ENCODE assay signal across 23 cellular contexts in genomic region chr5:9533096-9533495, GRCh38. TPM values are rescaled to one million over a fixed set of nuclear protein-coding genes. Genes with fewer than 3 reads are reported as not detected.
DNase-seq lines count a peak whose midpoint lies in the region; ATAC-seq and TF ChIP-seq lines count a peak whose summit lies in the region.
"Had no signal": no experiment of that assay in that cellular context is flagged by ENCODE, and none has a peak within 500 bp of the region (broad histone marks: within the 10 kb centered on the region; RNA-seq: fewer than 3 reads in every experiment).

No MANE protein-coding gene starts in this region.

- H3K27me3 Mint-ChIP-seq in activated naive CD4-positive, alpha-beta T cell treated with anti-CD3 and anti-CD28 coated beads, Interleukin-2, amount 10 ng/mL, durations not matched to agents 7 days and 5 days, result no peaks in the 10 kb centered on the region
- no peaks in the 10 kb centered on the region for H3K27me3 Mint-ChIP-seq in activated CD8-positive, alpha-beta T cell treated with anti-CD3 and anti-CD28 coated beads for 36 hours
- H3K27me3 Mint-ChIP-seq in stimulated activated naive B cell treated with anti-CD40 and anti-IgM and Interleukin-4, amounts not matched to agents 10 μg/mL and 1 μg/mL and 100 μg/mL, for 72 hours, result peaks cover 0 to 6% of the 10 kb centered on the region in 2 donors
- H3K27me3 Mint-ChIP-seq: activated CD4-positive, alpha-beta T cell treated with anti-CD3 and anti-CD28 coated beads for 36 hours; activated CD8-positive, alpha-beta memory T cell treated with anti-CD3 and anti-CD28 coated beads, Interleukin-2, amount 10 ng/mL, durations not matched to agents 7 days and 5 days; CD4-positive, alpha-beta memory T cell had no signal

- H3K4me3 Mint-ChIP-seq in activated naive CD4-positive, alpha-beta T cell treated with anti-CD3 and anti-CD28 coated beads, Interleukin-2, amount 10 ng/mL, durations not matched to agents 7 days and 5 days, result no peak overlapping the region
- no peak overlapping the region for H3K4me3 Mint-ChIP-seq in activated CD8-positive, alpha-beta T cell treated with anti-CD3 and anti-CD28 coated beads for 36 hours
- no peak overlapping the region for H3K4me3 Mint-ChIP-seq in stimulated activated naive B cell treated with anti-CD40 and anti-IgM and Interleukin-4, amounts not matched to agents 10 μg/mL and 1 μg/mL and 100 μg/mL, for 72 hours
- H3K4me3 Mint-ChIP-seq: activated CD4-positive, alpha-beta T cell treated with anti-CD3 and anti-CD28 coated beads for 36 hours; activated CD8-positive, alpha-beta memory T cell treated with anti-CD3 and anti-CD28 coated beads, Interleukin-2, amount 10 ng/mL, durations not matched to agents 7 days and 5 days; activated T-helper 1 cell treated with anti-CD3 and anti-CD28 coated beads, Interleukin-12 subunit alpha, Interleukin-12 subunit beta, Interleukin-2, Interleukin-4 antibody, amounts not matched to agents 30 ng/mL and 10 ng/mL and 1 ng/mL, durations not matched to agents 14 hours and 24 hours and 36 hours; naive thymus-derived CD8-positive, alpha-beta T cell had no signal

- no peaks in the 10 kb centered on the region for H3K36me3 ChIP-seq in SK-N-SH (replicated peaks in 1 of 2; ENCODE audit: control insufficient read depth in 1 of 2, insufficient read depth in 2 of 2, low read length in 1 of 2)
- H3K36me3 ChIP-seq: ovary, stomach, tibial artery had no signal

- ATAC-seq in SK-N-SH treated with all-trans-retinoic acid at 6 μM for 48 hours (peak; percentile 65), Right ventricle myocardium superior (ENCODE audit: poor library complexity) (peak; percentile 73)
- ATAC-seq in activated CD8-positive, alpha-beta T cell treated with anti-CD3 and anti-CD28 coated beads for 36 hours, result no peak
- ATAC-seq in stimulated activated naive B cell treated with anti-CD40 and anti-IgM and Interleukin-4, amounts not matched to agents 10 μg/mL and 1 μg/mL and 100 μg/mL, for 72 hours (replicated peaks), result no peak
- ATAC-seq: activated CD4-positive, alpha-beta T cell treated with anti-CD3 and anti-CD28 coated beads for 36 hours; activated CD8-positive, alpha-beta memory T cell treated with anti-CD3 and anti-CD28 coated beads, Interleukin-2, amount 10 ng/mL, durations not matched to agents 7 days and 5 days; left lobe of liver; naive thymus-derived CD8-positive, alpha-beta T cell had no signal

- H4K20me1 ChIP-seq in SK-N-SH (ENCODE audit: insufficient read depth), result no peaks in the 10 kb centered on the region

- no peak overlapping the region for H3K4me2 ChIP-seq in SK-N-SH

- H3F3A ChIP-seq in SK-N-SH (replicated peaks; ENCODE audit: insufficient read depth), result no peaks in the 10 kb centered on the region

- H3K9me3 ChIP-seq in SK-N-SH, result no peaks in the 10 kb centered on the region
- H3K9me3 ChIP-seq: ovary, stomach, tibial artery had no signal

- POLR2A ChIA-PET in SK-N-SH (lab: Yijun Ruan, JAX), result no interaction called here
- POLR2A ChIA-PET in activated CD8-positive, alpha-beta T cell treated with anti-CD3 and anti-CD28 coated beads for 36 hours (lab: Charles Lee), result no interaction called here

- no peaks in the 10 kb centered on the region for H3K27me3 ChIP-seq in SK-N-SH (ENCODE audit: insufficient read depth)
- H3K27me3 ChIP-seq: ovary, stomach had no signal

- H2AFZ ChIP-seq in SK-N-SH (ENCODE audit: low read depth), result no peak overlapping the region

- peak overlapping the region in 1 of 2 experiments; percentile 50; a peak in 1 of 4 replicates for H3K27ac ChIP-seq in SK-N-SH (ENCODE audit: low read depth in 2 of 2, low read length in 1 of 2)
- H3K27ac ChIP-seq: 22Rv1, dorsolateral prefrontal cortex, ovary, stomach, tibial artery had no signal

- no peak overlapping the region for H3K27ac Mint-ChIP-seq in activated naive CD4-positive, alpha-beta T cell treated with anti-CD3 and anti-CD28 coated beads, Interleukin-2, amount 10 ng/mL, durations not matched to agents 7 days and 5 days
- H3K27ac Mint-ChIP-seq in activated CD8-positive, alpha-beta T cell treated with anti-CD3 and anti-CD28 coated beads for 36 hours, result no peak overlapping the region
- no peak overlapping the region for H3K27ac Mint-ChIP-seq in stimulated activated naive B cell treated with anti-CD40 and anti-IgM and Interleukin-4, amounts not matched to agents 10 μg/mL and 1 μg/mL and 100 μg/mL, for 72 hours
- H3K27ac Mint-ChIP-seq: activated CD4-positive, alpha-beta T cell treated with anti-CD3 and anti-CD28 coated beads for 36 hours; activated CD8-positive, alpha-beta memory T cell treated with anti-CD3 and anti-CD28 coated beads, Interleukin-2, amount 10 ng/mL, durations not matched to agents 7 days and 5 days; activated T-helper 1 cell treated with anti-CD3 and anti-CD28 coated beads, Interleukin-12 subunit alpha, Interleukin-12 subunit beta, Interleukin-2, Interleukin-4 antibody, amounts not matched to agents 30 ng/mL and 10 ng/mL and 1 ng/mL, durations not matched to agents 14 hours and 24 hours and 36 hours; CD4-positive, alpha-beta memory T cell; naive thymus-derived CD8-positive, alpha-beta T cell had no signal

- intact Hi-C loops in Right ventricle myocardium superior (cut with DNase I), result no loop called here
- intact Hi-C loops in activated CD8-positive, alpha-beta T cell treated with anti-CD3 and anti-CD28 coated beads for 36 hours (cut with micrococcal nuclease), result no loop called here

- TF ChIP-seq CTCF in SK-N-SH (IDR thresholded peaks at IDR 0.05), result no peak
- no peak for TF ChIP-seq CTCF in activated CD8-positive, alpha-beta T cell treated with anti-CD3 and anti-CD28 coated beads for 36 hours (IDR thresholded peaks at IDR 0.05)

- no peaks in the 10 kb centered on the region for H3K79me2 ChIP-seq in SK-N-SH (ENCODE audit: insufficient read depth)

- no peaks in the 10 kb centered on the region for H3K9me3 Mint-ChIP-seq in activated naive CD4-positive, alpha-beta T cell treated with anti-CD3 and anti-CD28 coated beads, Interleukin-2, amount 10 ng/mL, durations not matched to agents 7 days and 5 days
- no peaks in the 10 kb centered on the region for H3K9me3 Mint-ChIP-seq in activated CD8-positive, alpha-beta T cell treated with anti-CD3 and anti-CD28 coated beads for 36 hours
- H3K9me3 Mint-ChIP-seq in stimulated activated naive B cell treated with anti-CD40 and anti-IgM and Interleukin-4, amounts not matched to agents 10 μg/mL and 1 μg/mL and 100 μg/mL, for 72 hours, result peaks cover 0 to 2% of the 10 kb centered on the region in 2 donors
- H3K9me3 Mint-ChIP-seq: activated T-helper 1 cell treated with anti-CD3 and anti-CD28 coated beads, Interleukin-12 subunit alpha, Interleukin-12 subunit beta, Interleukin-2, Interleukin-4 antibody, amounts not matched to agents 30 ng/mL and 10 ng/mL and 1 ng/mL, durations not matched to agents 14 hours and 24 hours and 36 hours; naive thymus-derived CD8-positive, alpha-beta T cell had no signal

- CTCF ChIA-PET in SK-N-SH (lab: Yijun Ruan, JAX), result no interaction called here
- CTCF ChIA-PET in activated naive CD4-positive, alpha-beta T cell treated with anti-CD3 and anti-CD28 coated beads, Interleukin-2, amount 10 ng/mL, durations not matched to agents 7 days and 5 days (lab: Charles Lee), result interaction anchor here (1.1 kb wide), 1 partner anchor 11 kb away, joined by 6 read pairs; no protein-coding TSS in a partner anchor
- CTCF ChIA-PET in activated CD8-positive, alpha-beta T cell treated with anti-CD3 and anti-CD28 coated beads for 36 hours (lab: Charles Lee), result no interaction called here

- no peak for TF ChIP-seq EP300 in SK-N-SH (IDR thresholded peaks at IDR 0.05; ENCODE audit: borderline replicate concordance in 1 of 2, low read depth in 1 of 2, low read length in 1 of 2)

- H3K4me1 ChIP-seq in SK-N-SH (ENCODE audit: control insufficient read depth in 1 of 2, insufficient read depth in 2 of 2, low read depth in 1 of 2, low read length in 1 of 2), result peaks cover 0 to 4% of the 10 kb centered on the region in 2 experiments; a peak in 2 of 4 replicates

- DNase-seq in SK-N-SH, result no peak
- DNase-seq in Right ventricle myocardium superior, result no peak
- peak; percentile 50 for DNase-seq in myocyte (ENCODE audit: low read depth)
- no peak for DNase-seq in DMS153 treated with DMSO at 0.1 percent for 48 hours (lab: John Stamatoyannopoulos, UW; ENCODE audit: unreplicated experiment)
- no peak for DNase-seq in activated naive CD4-positive, alpha-beta T cell treated with anti-CD3 and anti-CD28 coated beads, Interleukin-2, amount 10 ng/mL, durations not matched to agents 7 days and 5 days
- DNase-seq in activated CD8-positive, alpha-beta T cell treated with anti-CD3 and anti-CD28 coated beads for 36 hours, result no peak
- DNase-seq in stimulated activated naive B cell treated with anti-CD40 and anti-IgM and Interleukin-4, amounts not matched to agents 10 μg/mL and 1 μg/mL and 100 μg/mL, for 72 hours, result no peak
- DNase-seq: activated CD4-positive, alpha-beta T cell treated with anti-CD3 and anti-CD28 coated beads for 36 hours; activated CD8-positive, alpha-beta memory T cell treated with anti-CD3 and anti-CD28 coated beads, Interleukin-2, amount 10 ng/mL, durations not matched to agents 7 days and 5 days; activated naive CD4-positive, alpha-beta T cell treated with anti-CD3 and anti-CD28 coated beads, Interleukin-2, amount 50 U/mL, for 16 hours; caudate nucleus; CD4-positive, alpha-beta memory T cell; dorsolateral prefrontal cortex; naive thymus-derived CD8-positive, alpha-beta T cell; NCI-H1436 treated with DMSO at 0.1 percent for 48 hours; NCI-H510A treated with DMSO at 0.1 percent for 48 hours; ovary; stomach; tibial artery had no signal

- WGBS in SK-N-SH (ENCODE audit: low lambda C conversion rate), result 70% methylated on average over 4 of the region's 4 CpGs

- H3K36me3 Mint-ChIP-seq in activated naive CD4-positive, alpha-beta T cell treated with anti-CD3 and anti-CD28 coated beads, Interleukin-2, amount 10 ng/mL, durations not matched to agents 7 days and 5 days, result no peaks in the 10 kb centered on the region
- H3K36me3 Mint-ChIP-seq in activated CD8-positive, alpha-beta T cell treated with anti-CD3 and anti-CD28 coated beads for 36 hours (ENCODE audit: low read depth), result no peaks in the 10 kb centered on the region
- no peaks in the 10 kb centered on the region for H3K36me3 Mint-ChIP-seq in stimulated activated naive B cell treated with anti-CD40 and anti-IgM and Interleukin-4, amounts not matched to agents 10 μg/mL and 1 μg/mL and 100 μg/mL, for 72 hours
- H3K36me3 Mint-ChIP-seq: activated CD8-positive, alpha-beta memory T cell treated with anti-CD3 and anti-CD28 coated beads, Interleukin-2, amount 10 ng/mL, durations not matched to agents 7 days and 5 days; CD4-positive, alpha-beta memory T cell; naive thymus-derived CD8-positive, alpha-beta T cell had no signal

- TF ChIP-seq RAD21 in SK-N-SH (IDR thresholded peaks at IDR 0.05; ENCODE audit: low read length), result no peak

- no peaks in the 10 kb centered on the region for H3K4me1 Mint-ChIP-seq in activated naive CD4-positive, alpha-beta T cell treated with anti-CD3 and anti-CD28 coated beads, Interleukin-2, amount 10 ng/mL, durations not matched to agents 7 days and 5 days
- H3K4me1 Mint-ChIP-seq in activated CD8-positive, alpha-beta T cell treated with anti-CD3 and anti-CD28 coated beads for 36 hours (ENCODE audit: low read depth), result no peaks in the 10 kb centered on the region
- H3K4me1 Mint-ChIP-seq in stimulated activated naive B cell treated with anti-CD40 and anti-IgM and Interleukin-4, amounts not matched to agents 10 μg/mL and 1 μg/mL and 100 μg/mL, for 72 hours, result no peaks in the 10 kb centered on the region
- H3K4me1 Mint-ChIP-seq: activated CD4-positive, alpha-beta T cell treated with anti-CD3 and anti-CD28 coated beads for 36 hours; activated CD8-positive, alpha-beta memory T cell treated with anti-CD3 and anti-CD28 coated beads, Interleukin-2, amount 10 ng/mL, durations not matched to agents 7 days and 5 days; naive thymus-derived CD8-positive, alpha-beta T cell had no signal

- H3K9ac ChIP-seq in SK-N-SH, result no peak overlapping the region

- no peaks in the 10 kb centered on the region for H3K9me2 ChIP-seq in SK-N-SH

- no peak overlapping the region for H3K4me3 ChIP-seq in SK-N-SH (ENCODE audit: low read depth in 2 of 2, low read length in 1 of 2)
- H3K4me3 ChIP-seq: dorsolateral prefrontal cortex, ovary, stomach, tibial artery had no signal

RNA-seq across cellular contexts. Expression of gene SEMA5A, which starts 12.8 kb away (rescaled TPM):
- 0.58 and 0.71 TPM in 2 replicates for polyA plus RNA-seq in SK-N-SH (2012; rRNA removed)
- polyA plus RNA-seq in SK-N-SH (2012; cell fraction: cytosol; rRNA removed), result 0.59 and 0.98 TPM in 2 replicates
- 0.32 and 0.48 TPM in 2 replicates for polyA plus RNA-seq in SK-N-SH (2012; cell fraction: nucleus; rRNA removed)
- total RNA-seq in Right ventricle myocardium superior (27.1 TPM), myocyte (2.2 and 2.7 TPM in 2 replicates)
- 5.6 TPM for polyA plus RNA-seq in myocyte (2012)
- total RNA-seq in activated CD8-positive, alpha-beta T cell treated with anti-CD3 and anti-CD28 coated beads for 36 hours, result not detected
- total RNA-seq: activated T-helper 1 cell treated with anti-CD3 and anti-CD28 coated beads, Interleukin-12 subunit alpha, Interleukin-12 subunit beta, Interleukin-2, Interleukin-4 antibody, amounts not matched to agents 30 ng/mL and 10 ng/mL and 1 ng/mL, durations not matched to agents 14 hours and 24 hours and 36 hours; naive thymus-derived CD8-positive, alpha-beta T cell had no signal
- polyA plus RNA-seq: naive thymus-derived CD8-positive, alpha-beta T cell had no signal

Comparison
In these comparisons a context has a peak if more than half of its experiments do, and no peak if none do; other contexts are left out.
1. ATAC-seq: peak in SK-N-SH treated with all-trans-retinoic acid at 6 μM for 48 hours (single experiment) and Right ventricle myocardium superior (single experiment); none in activated CD8-positive, alpha-beta T cell treated with anti-CD3 and anti-CD28 coated beads for 36 hours (single experiment) and stimulated activated naive B cell treated with anti-CD40 and anti-IgM and Interleukin-4, amounts not matched to agents 10 μg/mL and 1 μg/mL and 100 μg/mL, for 72 hours (0 of 2).